Comparison of ENCODE assay signal across 9 cellular contexts in the genomic region with DNA sequence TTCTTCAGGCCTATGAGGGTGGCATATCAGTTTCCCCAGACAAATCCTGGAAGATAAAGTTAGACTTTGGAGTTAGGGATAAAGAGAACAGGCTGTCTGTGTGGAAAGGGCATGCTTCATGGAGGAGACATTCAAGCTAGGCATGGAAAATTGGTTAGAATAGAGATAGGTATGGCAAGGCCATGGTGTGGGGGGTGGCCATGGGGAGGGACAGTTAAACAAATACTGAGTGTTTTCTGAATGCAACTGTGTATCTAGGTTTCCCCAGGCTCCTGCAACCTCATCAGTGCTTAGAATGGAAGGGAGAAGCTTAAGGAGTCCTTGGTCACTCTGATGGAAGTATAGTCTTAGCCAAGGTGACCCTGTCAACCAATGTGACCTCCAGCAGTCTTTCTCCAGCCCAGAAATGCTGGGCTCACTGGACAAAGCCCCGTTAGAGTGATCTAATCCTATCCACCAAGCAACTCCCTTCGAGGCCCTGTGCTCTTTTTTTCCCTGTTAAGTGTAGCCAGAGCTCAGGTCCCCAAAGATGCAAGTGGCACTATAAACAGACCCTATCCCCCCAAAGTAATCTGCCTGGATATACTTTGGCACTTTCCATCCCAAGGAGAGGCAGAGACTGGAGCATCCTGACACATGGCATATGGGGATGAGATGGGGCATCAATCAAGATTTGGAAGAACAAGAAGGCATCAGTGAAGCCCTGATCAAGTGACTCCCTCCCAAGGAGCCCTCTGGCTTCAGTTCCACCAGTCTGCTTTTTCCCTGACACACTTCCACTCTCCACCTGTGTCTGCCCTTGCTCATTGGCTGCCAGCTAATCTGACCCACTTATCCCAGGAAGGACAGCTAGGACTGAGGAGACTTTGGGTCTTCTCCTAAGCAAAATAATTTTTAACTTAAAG. TPM values are rescaled to one million over a fixed set of nuclear protein-coding genes. Genes with fewer than 3 reads are reported as not detected.
DNase-seq lines count a peak whose midpoint lies in the region; ATAC-seq and TF ChIP-seq lines count a peak whose summit lies in the region.
"Had no signal": no experiment of that assay in that cellular context is flagged by ENCODE, and none has a peak within 500 bp of the region (broad histone marks: within the 10 kb centered on the region; RNA-seq: fewer than 3 reads in every experiment).

No MANE protein-coding gene starts in this region.

- peak overlapping the region; percentile 35 for H3K4me3 Mint-ChIP-seq in activated CD4-positive, alpha-beta memory T cell treated with anti-CD3 and anti-CD28 coated beads, Interleukin-2, amount 10 ng/mL, durations not matched to agents 7 days and 5 days

- in situ Hi-C loops in GM23248 (cut with MboI) = no loop called here
- in situ Hi-C loops in HAP-1 (cut with MboI; ENCODE audit: low sequenced_read_pairs) = no loop called here

- TF ChIP-seq CTCF in fibroblast of villous mesenchyme (IDR thresholded peaks at IDR 0.05; ENCODE audit: insufficient read depth, low read depth, low read length) = no peak

- peaks cover 37% of the 10 kb centered on the region for H3K4me1 ChIP-seq in GM23248 (ENCODE audit: insufficient read depth)
- H3K4me1 ChIP-seq in HAP-1 = peaks cover 8% of the 10 kb centered on the region

- H3K4me3 ChIP-seq in GM23248 = peak overlapping the region; percentile 68
- H3K4me3 ChIP-seq in fibroblast of villous mesenchyme (ENCODE audit: low read depth, low read length) = peak overlapping the region; percentile 72
- no peak overlapping the region for H3K4me3 ChIP-seq in HAP-1

- CTCF ChIA-PET in activated CD4-positive, alpha-beta memory T cell treated with anti-CD3 and anti-CD28 coated beads, Interleukin-2, amount 10 ng/mL, durations not matched to agents 7 days and 5 days (lab: Charles Lee) = interaction anchor here (1.2 to 1.5 kb wide), 2 partner anchors 8 to 10 kb away, joined by 5 to 12 read pairs; no protein-coding TSS in a partner anchor

- peak; percentile 42 for DNase-seq in A172 (ENCODE audit: low spot score)
- peak; percentile 28 for DNase-seq in GM23248
- no peak for DNase-seq in activated CD4-positive, alpha-beta memory T cell treated with anti-CD3 and anti-CD28 coated beads, Interleukin-2, amount 10 ng/mL, durations not matched to agents 7 days and 5 days
- DNase-seq in fibroblast of villous mesenchyme (ENCODE audit: low read depth) = peak; percentile 10
- DNase-seq in NCI-H1417 treated with DMSO at 0.1 percent for 48 hours (lab: John Stamatoyannopoulos, UW) = no peak
- DNase-seq in MV-4-11 (lab: John Stamatoyannopoulos, UW) = no peak
- no peak for DNase-seq in HAP-1 (ENCODE audit: low spot score in 2 of 2)
- DNase-seq: cortex of kidney had no signal

- H3K36me3 ChIP-seq in GM23248 (ENCODE audit: low read depth) = peaks cover 8% of the 10 kb centered on the region; the same call in 1 of the 2 replicates
- peaks cover 24% of the 10 kb centered on the region for H3K36me3 ChIP-seq in HAP-1 (replicated peaks)

- H3K4me2 ChIP-seq in GM23248 (ENCODE audit: unreplicated experiment) = peak overlapping the region; percentile 97

- peaks cover 13% of the 10 kb centered on the region for H3K36me3 Mint-ChIP-seq in activated CD4-positive, alpha-beta memory T cell treated with anti-CD3 and anti-CD28 coated beads, Interleukin-2, amount 10 ng/mL, durations not matched to agents 7 days and 5 days (ENCODE audit: low read depth)

- H3K27me3 ChIP-seq in GM23248 (replicated peaks; ENCODE audit: insufficient read depth) (no peaks in the 10 kb centered on the region), HAP-1 (ENCODE audit: low read depth) (no peaks in the 10 kb centered on the region)

- peaks cover 18% of the 10 kb centered on the region for H3K79me2 ChIP-seq in GM23248 (ENCODE audit: insufficient read depth)

- no peaks in the 10 kb centered on the region for H3K27me3 Mint-ChIP-seq in activated CD4-positive, alpha-beta memory T cell treated with anti-CD3 and anti-CD28 coated beads, Interleukin-2, amount 10 ng/mL, durations not matched to agents 7 days and 5 days

- no peak for ATAC-seq in HG02798 (IDR thresholded peaks at IDR 0.05; ENCODE audit: poor library complexity, unreplicated experiment)

- H3K9ac ChIP-seq in GM23248 = peak overlapping the region; percentile 86

- POLR2A ChIA-PET in activated CD4-positive, alpha-beta memory T cell treated with anti-CD3 and anti-CD28 coated beads, Interleukin-2, amount 10 ng/mL, durations not matched to agents 7 days and 5 days (lab: Charles Lee) = interaction anchor here (1.4 to 8.2 kb wide), 2 partner anchors 9 to 20 kb away, joined by 5 to 109 read pairs; no protein-coding TSS in a partner anchor

- no peaks in the 10 kb centered on the region for H3K9me2 ChIP-seq in GM23248 (ENCODE audit: insufficient read depth)

- H3F3A ChIP-seq in GM23248 (ENCODE audit: insufficient read depth) = peaks cover 36% of the 10 kb centered on the region

- H3K4me1 Mint-ChIP-seq in activated CD4-positive, alpha-beta memory T cell treated with anti-CD3 and anti-CD28 coated beads, Interleukin-2, amount 10 ng/mL, durations not matched to agents 7 days and 5 days = peaks cover 41% of the 10 kb centered on the region

- no peak overlapping the region for H2AFZ ChIP-seq in GM23248

- peak overlapping the region; percentile 97 for H3K27ac ChIP-seq in GM23248

- WGBS in GM23248 (ENCODE audit: low coverage in 1 of 2, low lambda C conversion rate in 2 of 2, missing lambda C conversion rate in 2 of 2), 2 experiments = 71 to 75% methylated on average over 2 of the region's 2 CpGs

- H3K9me3 ChIP-seq in GM23248 (ENCODE audit: low read depth) = no peaks in the 10 kb centered on the region
- H3K9me3 ChIP-seq in HAP-1 = no peaks in the 10 kb centered on the region

- H4K20me1 ChIP-seq in GM23248 (ENCODE audit: insufficient read depth) = no peaks in the 10 kb centered on the region

- H3K27ac Mint-ChIP-seq in activated CD4-positive, alpha-beta memory T cell treated with anti-CD3 and anti-CD28 coated beads, Interleukin-2, amount 10 ng/mL, durations not matched to agents 7 days and 5 days = peak overlapping the region; percentile 79

- no peaks in the 10 kb centered on the region for H3K9me3 Mint-ChIP-seq in activated CD4-positive, alpha-beta memory T cell treated with anti-CD3 and anti-CD28 coated beads, Interleukin-2, amount 10 ng/mL, durations not matched to agents 7 days and 5 days

RNA-seq across cellular contexts. Expression of gene PKM, which starts 5.6 kb away (rescaled TPM):
- total RNA-seq in A172 (2014; rRNA removed; shearing (Covaris generic)) = 2,848 and 2,886 TPM in 2 replicates
- 2,534 and 2,557 TPM in 2 replicates for total RNA-seq in GM23248 (2014; rRNA removed; shearing (Covaris generic))
- polyA plus RNA-seq in GM23248 (2016; fragmentation: Nextera tagmentation; extraction: Ambion mirVana) = 2,427 and 2,525 TPM in 2 replicates
- 1,000 to 10,000 TPM; 1,064 to 1,081 TPM for total RNA-seq in activated CD4-positive, alpha-beta memory T cell treated with anti-CD3 and anti-CD28 coated beads, Interleukin-2, amount 10 ng/mL, durations not matched to agents 7 days and 5 days
- total RNA-seq in fibroblast of villous mesenchyme = 1,898 and 2,239 TPM in 2 replicates

RNA-seq across cellular contexts. Expression of gene PARP6, which starts 35.7 kb away (rescaled TPM):
- 30.4 and 32.3 TPM in 2 replicates for total RNA-seq in A172 (2014; rRNA removed; shearing (Covaris generic))
- 24.7 and 29.7 TPM in 2 replicates for total RNA-seq in GM23248 (2014; rRNA removed; shearing (Covaris generic))
- polyA plus RNA-seq in GM23248 (2016; fragmentation: Nextera tagmentation; extraction: Ambion mirVana) = 27.5 and 36.0 TPM in 2 replicates
- total RNA-seq in activated CD4-positive, alpha-beta memory T cell treated with anti-CD3 and anti-CD28 coated beads, Interleukin-2, amount 10 ng/mL, durations not matched to agents 7 days and 5 days = 10 to 100 TPM; 58.8 to 65.0 TPM
- total RNA-seq in fibroblast of villous mesenchyme = 25.9 and 29.6 TPM in 2 replicates

RNA-seq across cellular contexts. Expression of gene GRAMD2A, which starts 39.0 kb away (rescaled TPM):
- total RNA-seq in A172 (2014; rRNA removed; shearing (Covaris generic)) = 3.2 TPM in 1 of 2 replicates, not detected in the other
- total RNA-seq in GM23248 (2014; rRNA removed; shearing (Covaris generic)) = not detected in 2 replicates
- not detected in 2 replicates for polyA plus RNA-seq in GM23248 (2016; fragmentation: Nextera tagmentation; extraction: Ambion mirVana)
- not detected for total RNA-seq in activated CD4-positive, alpha-beta memory T cell treated with anti-CD3 and anti-CD28 coated beads, Interleukin-2, amount 10 ng/mL, durations not matched to agents 7 days and 5 days
- total RNA-seq in fibroblast of villous mesenchyme = under 0.01 and 0.43 TPM in 2 replicates

Comparison
In these comparisons a context has a peak if more than half of its experiments do, and no peak if none do; other contexts are left out.
1. DNase-seq: peak in A172 (single experiment), GM23248 (single experiment) and fibroblast of villous mesenchyme (single experiment); none in activated CD4-positive, alpha-beta memory T cell treated with anti-CD3 and anti-CD28 coated beads, Interleukin-2, amount 10 ng/mL, durations not matched to agents 7 days and 5 days (single experiment), NCI-H1417 treated with DMSO at 0.1 percent for 48 hours (single experiment), MV-4-11 (single experiment) and HAP-1 (0 of 2).